Comparison of ENCODE assay signal across 8 cellular contexts in genomic region chr2:189751080-189751658, GRCh38. TPM values are rescaled to one million over a fixed set of nuclear protein-coding genes. Genes with fewer than 3 reads are reported as not detected.
DNase-seq lines count a peak whose midpoint lies in the region; ATAC-seq, FAIRE-seq and TF ChIP-seq lines count a peak whose summit lies in the region.

No MANE protein-coding gene starts in this region.

- no peak overlapping the region for H3K4me3 ChIP-seq in A549
- no peak overlapping the region for H3K4me3 ChIP-seq in body of pancreas
- no peak overlapping the region for H3K4me3 ChIP-seq in HepG2 (replicated peaks in 1 of 3; ENCODE audit: insufficient read depth in 1 of 3, low read depth in 2 of 3, low read length in 3 of 3)
- no peak overlapping the region for H3K4me3 ChIP-seq in thoracic aorta

- H3K27me3 ChIP-seq in body of pancreas = no peaks in the 10 kb centered on the region
- H3K27me3 ChIP-seq in HepG2 (ENCODE audit: control insufficient read depth in 1 of 2, insufficient read depth in 2 of 2, low read length in 2 of 2) = no peaks in the 10 kb centered on the region
- no peaks in the 10 kb centered on the region for H3K27me3 ChIP-seq in thoracic aorta (replicated peaks; ENCODE audit: insufficient read depth)

- H3K9me3 ChIP-seq in A549 (no peaks in the 10 kb centered on the region), body of pancreas (no peaks in the 10 kb centered on the region), HepG2 (ENCODE audit: low read length) (no peaks in the 10 kb centered on the region), thoracic aorta (no peaks in the 10 kb centered on the region)

- TF ChIP-seq RAD21 in A549 (conservative IDR thresholded peaks at IDR 0.05 in 1 of 2, IDR thresholded peaks at IDR 0.05 in 1 of 2) = peak; percentile 45 to 64
- TF ChIP-seq RAD21 in HepG2 (CRISPR knock-in tag; IDR thresholded peaks at IDR 0.05) = 0 out of 2 replicates have a peak, but pooled peaks have one; percentile 14

- intact Hi-C loops in body of pancreas (cut with DNase I) = no loop called here
- intact Hi-C loops in HepG2 (cut with micrococcal nuclease; ENCODE audit: unreplicated experiment) = loop anchor here (1.0 kb wide), 2 partner anchors 90 to 319 kb away; partner anchors contain the start of gene ASNSD1

- no peak overlapping the region for H3K9ac ChIP-seq in HepG2 (ENCODE audit: insufficient read depth, low read depth, low read length)

- no TSS peak for BruUV-seq in HepG2 (replicated peaks; lab: Mats Ljungman, UMichigan)

- no peak overlapping the region for H3K4me2 ChIP-seq in A549
- no peak overlapping the region for H3K4me2 ChIP-seq in HepG2 (ENCODE audit: low read depth, low read length)

- peaks cover 0 to 4% of the 10 kb centered on the region in 2 donors for H3K36me3 ChIP-seq in body of pancreas (replicated peaks in 1 of 2; ENCODE audit: insufficient read depth in 1 of 2, low read depth in 2 of 2)
- peaks cover 1 to 4% of the 10 kb centered on the region in 2 experiments; a peak in 1 of 5 replicates for H3K36me3 ChIP-seq in HepG2 (replicated peaks in 1 of 2; ENCODE audit: control insufficient read depth in 1 of 2, insufficient read depth in 2 of 2, low read length in 2 of 2)
- H3K36me3 ChIP-seq in thoracic aorta = peaks cover 13% of the 10 kb centered on the region

- ATAC-seq in A549 = peak; percentile 84 to 92; a peak in 5 of 6 replicates
- peak; percentile 48 for ATAC-seq in HG02981 (IDR thresholded peaks at IDR 0.05; ENCODE audit: unreplicated experiment)
- ATAC-seq in body of pancreas = peak; percentile 60
- ATAC-seq in HepG2 = peak; percentile 98
- ATAC-seq in thoracic aorta (ENCODE audit: insufficient number of reproducible peaks, low FRiP score, low read depth) = no peak

- no peaks in the 10 kb centered on the region for H3K79me2 ChIP-seq in HepG2 (ENCODE audit: insufficient read depth, low read length)

- H3K27ac ChIP-seq in A549 (no peak overlapping the region), body of pancreas (no peak overlapping the region), HepG2 (ENCODE audit: extremely low read length, insufficient read depth, low read length) (no peak overlapping the region), thoracic aorta (no peak overlapping the region)

- CTCF ChIA-PET in A549 (lab: Yijun Ruan, JAX) = interaction anchor here (0.8 to 5.4 kb wide), 16 partner anchors 11 to 322 kb away, joined by 3 to 40 read pairs (median 5); partner anchors contain the start of gene OSGEPL1
- CTCF ChIA-PET in HepG2 (lab: Yijun Ruan, JAX; ENCODE audit: low intra/inter-chr PET ratio, low total read pairs) = interaction anchor here (1.4 to 2.4 kb wide), 2 partner anchors 12 to 319 kb away, joined by 11 to 17 read pairs; partner anchors contain the start of gene OSGEPL1

- FAIRE-seq in A549 (lab: Jason Lieb, UNC) (no peak), HepG2 (lab: Jason Lieb, UNC) (peak; percentile 78)

- in situ Hi-C loops in HepG2 (cut with HindIII; ENCODE audit: extremely low pct_ligation_motif_present, low pct_unique_long_range_greater_than_20kb) = no loop called here

- H2AFZ ChIP-seq in HepG2 (ENCODE audit: low read length) = no peak overlapping the region

- TF ChIP-seq POLR2A in A549 (IDR thresholded peaks at IDR 0.05; ENCODE audit: low read length) (no peak), body of pancreas (IDR thresholded peaks at IDR 0.05) (no peak), HepG2 (IDR thresholded peaks at IDR 0.05; ENCODE audit: insufficient read depth in 1 of 2, low read depth in 2 of 2, low read length in 2 of 2) (no peak)

- no peaks in the 10 kb centered on the region for H4K20me1 ChIP-seq in HepG2 (ENCODE audit: insufficient read depth, low read length)

- POLR2A ChIA-PET in A549 (lab: Yijun Ruan, JAX) = no interaction called here
- POLR2A ChIA-PET in HepG2 (lab: Yijun Ruan, JAX) = no interaction called here

- WGBS in A549 (ENCODE audit: missing lambda C conversion rate) = 80% methylated on average over 10 of the region's 10 CpGs
- WGBS in body of pancreas, 2 donors = 79 to 80% methylated on average over 10 of the region's 10 CpGs
- 84% methylated on average over 10 of the region's 10 CpGs for WGBS in HepG2 (ENCODE audit: low lambda C conversion rate)

- peak; percentile 60 for TF ChIP-seq CTCF in A549 (IDR thresholded peaks at IDR 0.05)
- TF ChIP-seq CTCF in body of pancreas (IDR thresholded peaks at IDR 0.05) = peak; percentile 31 to 65 (median 51)
- TF ChIP-seq CTCF in HepG2 (CRISPR knock-in tag; IDR thresholded peaks at IDR 0.05) = peak; percentile 84
- TF ChIP-seq CTCF in thoracic aorta (IDR thresholded peaks at IDR 0.05) = peak; percentile 29

- H3K4me1 ChIP-seq in A549 (peaks cover 5% of the 10 kb centered on the region; the same call in 1 of the 3 replicates), body of pancreas (no peaks in the 10 kb centered on the region), HepG2 (ENCODE audit: insufficient read depth, low read length) (no peaks in the 10 kb centered on the region), thoracic aorta (ENCODE audit: control insufficient read depth in 1 of 2, low read depth in 2 of 2) (no peaks in the 10 kb centered on the region)

- TF ChIP-seq EP300 in A549 (IDR thresholded peaks at IDR 0.05) = no peak
- 0 out of 4 replicates have a peak, but pooled peaks of 1 of the 2 experiments have one; percentile 8 for TF ChIP-seq EP300 in HepG2 (IDR thresholded peaks at IDR 0.05; ENCODE audit: low read depth in 2 of 2, low read length in 2 of 2)
- no peak for TF ChIP-seq EP300 in HepG2 (CRISPR knock-in tag; IDR thresholded peaks at IDR 0.05; ENCODE audit: borderline replicate concordance)

- DNase-seq in A549 (ENCODE audit: low read depth in 1 of 2, low spot score in 1 of 2) = peak; percentile 38 to 44
- peak; percentile 35 for DNase-seq in DMS53 treated with DMSO at 0.1 percent for 48 hours (lab: John Stamatoyannopoulos, UW; ENCODE audit: unreplicated experiment)
- peak; percentile 61 for DNase-seq in RKO (ENCODE audit: low spot score)
- peak; percentile 21 to 59 (median 43) for DNase-seq in body of pancreas
- peak; percentile 54 for DNase-seq in HepG2 (ENCODE audit: low spot score)
- no peak for DNase-seq in thoracic aorta (ENCODE audit: low spot score)
- DNase-seq in amniotic stem cell (lab: John Stamatoyannopoulos, UW) = no peak

RNA-seq across cellular contexts. Expression of gene OSGEPL1, which starts 11.4 kb away (rescaled TPM):
- 13.3 and 14.4 TPM in 2 replicates for polyA plus RNA-seq in A549 (2011; rRNA removed)
- 3.9 and 4.4 TPM in 2 replicates for polyA plus RNA-seq in A549 (2012; cell fraction: cytosol; rRNA removed)
- polyA plus RNA-seq in A549 (2012; cell fraction: nucleus; rRNA removed) = 2.7 and 4.0 TPM in 2 replicates
- polyA plus RNA-seq in A549 (2017; fragmentation: RNase III; extraction: RNeasy Plus Mini Kit Qiagen cat#74134 plus additional on column Dnase treatment) = 8.2 to 9.0 TPM (median 8.6 TPM) in 3 replicates
- 10.3 and 11.1 TPM in 2 replicates for polyA minus RNA-seq in A549 (2011; rRNA and poly(A)+ RNA removed)
- total RNA-seq in body of pancreas = 1 to 10 TPM; 2.6 to 3.9 TPM
- total RNA-seq in HepG2 (2016; rRNA removed; fragmentation: Illumina TruSeq; extraction: Trizol) = 10.2 and 11.1 TPM in 2 replicates
- 2.1 and 3.3 TPM in 2 replicates for total RNA-seq in HepG2 (2016; cell fraction: cytosol; rRNA removed; fragmentation: Illumina TruSeq; extraction: Trizol; ENCODE audit: low read depth)
- 9.7 TPM in 2 replicates for total RNA-seq in HepG2 (2016; cell fraction: insoluble cytoplasmic fraction; rRNA removed; fragmentation: Illumina TruSeq; extraction: Trizol)
- 4.5 and 5.0 TPM in 2 replicates for total RNA-seq in HepG2 (2016; cell fraction: membrane; rRNA removed; fragmentation: Illumina TruSeq; extraction: Trizol)
- total RNA-seq in HepG2 (2016; cell fraction: nucleus; rRNA removed; fragmentation: Illumina TruSeq; extraction: Trizol) = 13.2 and 13.4 TPM in 2 replicates
- polyA plus RNA-seq in HepG2 (2011; rRNA removed) = 9.2 and 10.8 TPM in 2 replicates
- polyA plus RNA-seq in HepG2 (2011; cell fraction: cytosol; rRNA removed) = 3.0 and 4.8 TPM in 2 replicates
- 8.5 and 9.2 TPM in 2 replicates for polyA plus RNA-seq in HepG2 (2011; cell fraction: nucleus; rRNA removed)
- polyA plus RNA-seq in HepG2 (2012) = 6.6 and 9.1 TPM in 2 replicates
- polyA plus RNA-seq in HepG2 (2016; cell fraction: cytosol; fragmentation: Illumina TruSeq; extraction: Trizol; ENCODE audit: low read depth) = 0.95 and 1.2 TPM in 2 replicates
- polyA plus RNA-seq in HepG2 (2016; cell fraction: insoluble cytoplasmic fraction; fragmentation: Illumina TruSeq; extraction: Trizol; ENCODE audit: low read depth) = 6.3 and 7.1 TPM in 2 replicates
- polyA plus RNA-seq in HepG2 (2016; cell fraction: membrane; fragmentation: Illumina TruSeq; extraction: Trizol; ENCODE audit: low read depth) = 1.4 and 2.4 TPM in 2 replicates
- polyA plus RNA-seq in HepG2 (2016; cell fraction: nucleus; fragmentation: Illumina TruSeq; extraction: Trizol; ENCODE audit: insufficient read depth, low read depth) = 10.9 and 12.4 TPM in 2 replicates
- polyA minus RNA-seq in HepG2 (2011; rRNA and poly(A)+ RNA removed; ENCODE audit: low replicate concordance) = 5.9 and 6.3 TPM in 2 replicates
- polyA minus RNA-seq in HepG2 (2011; cell fraction: cytosol; rRNA and poly(A)+ RNA removed) = 3.8 TPM in 2 replicates
- polyA minus RNA-seq in HepG2 (2011; cell fraction: nucleus; rRNA and poly(A)+ RNA removed) = 32.2 and 36.7 TPM in 2 replicates
- total RNA-seq in thoracic aorta = 1 to 10 TPM; 1.9 to 5.7 TPM

RNA-seq across cellular contexts. Expression of gene ORMDL1, which starts 33.0 kb away (rescaled TPM):
- 100 and 106 TPM in 2 replicates for polyA plus RNA-seq in A549 (2011; rRNA removed)
- 26.2 and 28.7 TPM in 2 replicates for polyA plus RNA-seq in A549 (2012; cell fraction: cytosol; rRNA removed)
- polyA plus RNA-seq in A549 (2012; cell fraction: nucleus; rRNA removed) = 35.2 and 53.2 TPM in 2 replicates
- 50.3 to 53.1 TPM (median 51.5 TPM) in 3 replicates for polyA plus RNA-seq in A549 (2017; fragmentation: RNase III; extraction: RNeasy Plus Mini Kit Qiagen cat#74134 plus additional on column Dnase treatment)
- 17.7 and 19.8 TPM in 2 replicates for polyA minus RNA-seq in A549 (2011; rRNA and poly(A)+ RNA removed)
- 10 to 100 TPM; 61.7 to 68.9 TPM for total RNA-seq in body of pancreas
- 29.5 and 67.5 TPM in 2 replicates for total RNA-seq in HepG2 (2016; rRNA removed; fragmentation: Illumina TruSeq; extraction: Trizol)
- total RNA-seq in HepG2 (2016; cell fraction: cytosol; rRNA removed; fragmentation: Illumina TruSeq; extraction: Trizol; ENCODE audit: low read depth) = 40.7 and 41.5 TPM in 2 replicates
- total RNA-seq in HepG2 (2016; cell fraction: insoluble cytoplasmic fraction; rRNA removed; fragmentation: Illumina TruSeq; extraction: Trizol) = 31.6 and 68.1 TPM in 2 replicates
- 60.2 and 61.9 TPM in 2 replicates for total RNA-seq in HepG2 (2016; cell fraction: membrane; rRNA removed; fragmentation: Illumina TruSeq; extraction: Trizol)
- 109 and 139 TPM in 2 replicates for total RNA-seq in HepG2 (2016; cell fraction: nucleus; rRNA removed; fragmentation: Illumina TruSeq; extraction: Trizol)
- 160 and 166 TPM in 2 replicates for polyA plus RNA-seq in HepG2 (2011; rRNA removed)
- polyA plus RNA-seq in HepG2 (2011; cell fraction: cytosol; rRNA removed) = 21.7 and 32.9 TPM in 2 replicates
- 486 and 524 TPM in 2 replicates for polyA plus RNA-seq in HepG2 (2011; cell fraction: nucleus; rRNA removed)
- polyA plus RNA-seq in HepG2 (2012) = 100.0 and 116 TPM in 2 replicates
- polyA plus RNA-seq in HepG2 (2016; cell fraction: cytosol; fragmentation: Illumina TruSeq; extraction: Trizol; ENCODE audit: low read depth) = 60.0 and 71.8 TPM in 2 replicates
- polyA plus RNA-seq in HepG2 (2016; cell fraction: insoluble cytoplasmic fraction; fragmentation: Illumina TruSeq; extraction: Trizol; ENCODE audit: low read depth) = 34.8 and 36.0 TPM in 2 replicates
- 64.9 and 65.2 TPM in 2 replicates for polyA plus RNA-seq in HepG2 (2016; cell fraction: membrane; fragmentation: Illumina TruSeq; extraction: Trizol; ENCODE audit: low read depth)
- 350 and 353 TPM in 2 replicates for polyA plus RNA-seq in HepG2 (2016; cell fraction: nucleus; fragmentation: Illumina TruSeq; extraction: Trizol; ENCODE audit: insufficient read depth, low read depth)
- polyA minus RNA-seq in HepG2 (2011; rRNA and poly(A)+ RNA removed; ENCODE audit: low replicate concordance) = 22.0 and 25.4 TPM in 2 replicates
- polyA minus RNA-seq in HepG2 (2011; cell fraction: cytosol; rRNA and poly(A)+ RNA removed) = 12.3 and 13.9 TPM in 2 replicates
- polyA minus RNA-seq in HepG2 (2011; cell fraction: nucleus; rRNA and poly(A)+ RNA removed) = 143 and 163 TPM in 2 replicates
- total RNA-seq in thoracic aorta = 10 to 100 TPM; 94.0 to 95.0 TPM

RNA-seq across cellular contexts. Expression of gene PMS1, which starts 33.1 kb away (rescaled TPM):
- polyA plus RNA-seq in A549 (2011; rRNA removed) (21.2 and 28.9 TPM in 2 replicates), A549 (2017; fragmentation: RNase III; extraction: RNeasy Plus Mini Kit Qiagen cat#74134 plus additional on column Dnase treatment) (15.3 to 16.1 TPM (median 15.9 TPM) in 3 replicates), HepG2 (2011; rRNA removed) (14.5 and 14.6 TPM in 2 replicates)
- 7.1 and 7.3 TPM in 2 replicates for polyA plus RNA-seq in A549 (2012; cell fraction: cytosol; rRNA removed)
- 7.3 and 8.1 TPM in 2 replicates for polyA plus RNA-seq in A549 (2012; cell fraction: nucleus; rRNA removed)
- polyA minus RNA-seq in A549 (2011; rRNA and poly(A)+ RNA removed) = 21.0 and 24.8 TPM in 2 replicates
- total RNA-seq in body of pancreas (10 to 100 TPM; 17.6 to 20.1 TPM), HepG2 (2016; rRNA removed; fragmentation: Illumina TruSeq; extraction: Trizol) (39.0 and 39.9 TPM in 2 replicates), thoracic aorta (10 to 100 TPM in 1 of 2 donors, 1 to 10 TPM in 1; 7.6 to 27.6 TPM)
- total RNA-seq in HepG2 (2016; cell fraction: cytosol; rRNA removed; fragmentation: Illumina TruSeq; extraction: Trizol; ENCODE audit: low read depth) = 167 and 185 TPM in 2 replicates
- 35.8 and 38.9 TPM in 2 replicates for total RNA-seq in HepG2 (2016; cell fraction: insoluble cytoplasmic fraction; rRNA removed; fragmentation: Illumina TruSeq; extraction: Trizol)
- total RNA-seq in HepG2 (2016; cell fraction: membrane; rRNA removed; fragmentation: Illumina TruSeq; extraction: Trizol) = 49.6 and 57.4 TPM in 2 replicates
- 58.7 and 64.6 TPM in 2 replicates for total RNA-seq in HepG2 (2016; cell fraction: nucleus; rRNA removed; fragmentation: Illumina TruSeq; extraction: Trizol)
- polyA plus RNA-seq in HepG2 (2011; cell fraction: cytosol; rRNA removed) = 4.2 and 5.7 TPM in 2 replicates
- polyA plus RNA-seq in HepG2 (2011; cell fraction: nucleus; rRNA removed) = 19.2 and 22.7 TPM in 2 replicates
- polyA plus RNA-seq in HepG2 (2012) = 17.7 and 19.4 TPM in 2 replicates
- polyA plus RNA-seq in HepG2 (2016; cell fraction: cytosol; fragmentation: Illumina TruSeq; extraction: Trizol; ENCODE audit: low read depth) = 3.0 and 3.6 TPM in 2 replicates
- polyA plus RNA-seq in HepG2 (2016; cell fraction: insoluble cytoplasmic fraction; fragmentation: Illumina TruSeq; extraction: Trizol; ENCODE audit: low read depth) = 32.8 TPM in 2 replicates
- polyA plus RNA-seq in HepG2 (2016; cell fraction: membrane; fragmentation: Illumina TruSeq; extraction: Trizol; ENCODE audit: low read depth) = 5.3 and 6.9 TPM in 2 replicates
- polyA plus RNA-seq in HepG2 (2016; cell fraction: nucleus; fragmentation: Illumina TruSeq; extraction: Trizol; ENCODE audit: insufficient read depth, low read depth) = 83.1 and 93.6 TPM in 2 replicates
- polyA minus RNA-seq in HepG2 (2011; rRNA and poly(A)+ RNA removed; ENCODE audit: low replicate concordance) = 6.9 and 18.9 TPM in 2 replicates
- 12.6 and 23.0 TPM in 2 replicates for polyA minus RNA-seq in HepG2 (2011; cell fraction: cytosol; rRNA and poly(A)+ RNA removed)
- 73.4 and 77.6 TPM in 2 replicates for polyA minus RNA-seq in HepG2 (2011; cell fraction: nucleus; rRNA and poly(A)+ RNA removed)

Comparison
In these comparisons a context has a peak if more than half of its experiments do, and no peak if none do; other contexts are left out.
1. DNase-seq: peak in A549 (2 of 2), DMS53 treated with DMSO at 0.1 percent for 48 hours (single experiment), RKO (single experiment), body of pancreas (4 of 4) and HepG2 (single experiment); none in thoracic aorta (single experiment) and amniotic stem cell (single experiment).
2. CTCF ChIP-seq: peak in every context shown above with its lines; median percentile 84 in HepG2; 60 in A549; 51 in body of pancreas; 29 in thoracic aorta.
3. Of the 38 proteins assayed by ChIP-seq in both HepG2 and A549: peak only in HepG2: none; only in A549: none; in both: CTCF, MAFK, RAD21 and SMC3; in neither: 33; mixed calls (peak in some experiments, not most) for 1.